In genomic region chr10:44857363-44858016, GRCh38 we compare ENCODE assay signal across 9 cellular contexts. TPM values are rescaled to one million over a fixed set of nuclear protein-coding genes. Genes with fewer than 3 reads are reported as not detected.
DNase-seq lines count a peak whose midpoint lies in the region; ATAC-seq and TF ChIP-seq lines count a peak whose summit lies in the region.
"Had no signal": no experiment of that assay in that cellular context is flagged by ENCODE, and none has a peak within 500 bp of the region (broad histone marks: within the 10 kb centered on the region; RNA-seq: fewer than 3 reads in every experiment).

No MANE protein-coding gene starts in this region.

- peak; percentile 54 for DNase-seq in AG04450 (ENCODE audit: low read depth, low spot score)
- DNase-seq in OCI-LY7 (ENCODE audit: low spot score) = peak; percentile 56
- DNase-seq in activated T-cell treated with anti-CD3 and anti-CD28 coated beads, Interleukin-2, amount 50 U/mL, for 48 hours = peak; percentile 77 to 78
- peak; percentile 92 for DNase-seq in fibroblast of the aortic adventitia (ENCODE audit: low read depth)
- peak; percentile 91 for DNase-seq in neural progenitor cell (ENCODE audit: low spot score)
- peak; percentile 55 to 59 for DNase-seq in tibial nerve (ENCODE audit: low spot score in 2 of 2)

- no peaks in the 10 kb centered on the region for H3K36me3 Mint-ChIP-seq in neural progenitor cell

- H2AFZ ChIP-seq in OCI-LY7 (ENCODE audit: low read length) = no peak overlapping the region
- no peak overlapping the region for H2AFZ ChIP-seq in neural progenitor cell (replicated peaks)

- no TSS peak for BruUV-seq in OCI-LY7 (replicated peaks; lab: Mats Ljungman, UMichigan)

- no peaks in the 10 kb centered on the region for H3K9me3 Mint-ChIP-seq in neural progenitor cell

- no peaks in the 10 kb centered on the region for H3K9me2 ChIP-seq in OCI-LY7 (ENCODE audit: insufficient read depth, low read length)

- H3K9me3 ChIP-seq in AG04450 (ENCODE audit: control insufficient read depth, insufficient read depth, low read length) (no peaks in the 10 kb centered on the region; the same call in 1 of the 2 replicates), OCI-LY7 (ENCODE audit: low read length) (no peaks in the 10 kb centered on the region), neural progenitor cell (ENCODE audit: low read depth) (no peaks in the 10 kb centered on the region), tibial nerve (no peaks in the 10 kb centered on the region)

- no peak overlapping the region for H3K9ac ChIP-seq in neural progenitor cell

- H3K36me3 ChIP-seq in OCI-LY7 (ENCODE audit: insufficient read depth, low read length) = no peaks in the 10 kb centered on the region
- H3K36me3 ChIP-seq in neural progenitor cell = no peaks in the 10 kb centered on the region
- no peaks in the 10 kb centered on the region for H3K36me3 ChIP-seq in tibial nerve

- H3K79me2 ChIP-seq in OCI-LY7 (ENCODE audit: insufficient read depth, low read depth, low read length) (no peaks in the 10 kb centered on the region), neural progenitor cell (ENCODE audit: low read depth) (no peaks in the 10 kb centered on the region)

- POLR2A ChIA-PET in AG04450 (lab: Yijun Ruan, JAX) = interaction anchor here (0.7 to 0.8 kb wide), 2 partner anchors 53 to 250 kb away, joined by 3 to 4 read pairs; no protein-coding TSS in a partner anchor
- POLR2A ChIA-PET in OCI-LY7 (lab: Charles Lee) = interaction anchor here (0.7 kb wide), 1 partner anchor 1379 kb away, joined by 3 read pairs; no protein-coding TSS in a partner anchor

- H3K27me3 ChIP-seq in AG04450 (ENCODE audit: control insufficient read depth, insufficient read depth, low read length) (no peaks in the 10 kb centered on the region), neural progenitor cell (peaks cover 18% of the 10 kb centered on the region), tibial nerve (no peaks in the 10 kb centered on the region)

- ATAC-seq in GM18498 (IDR thresholded peaks at IDR 0.05; ENCODE audit: unreplicated experiment) = peak; percentile 84
- peak; percentile 62 for ATAC-seq in HG03064 (IDR thresholded peaks at IDR 0.05; ENCODE audit: low read depth, unreplicated experiment)

- no peak for TF ChIP-seq POLR2A in tibial nerve (IDR thresholded peaks at IDR 0.05)

- intact Hi-C loops in OCI-LY7 (cut with micrococcal nuclease; ENCODE audit: unreplicated experiment) = no loop called here

- no peak overlapping the region for H3K4me2 ChIP-seq in OCI-LY7 (ENCODE audit: low read length)
- H3K4me2 ChIP-seq in neural progenitor cell = no peak overlapping the region

- TF ChIP-seq EP300 in tibial nerve (IDR thresholded peaks at IDR 0.05) = peak in 1 of 2 donors; percentile 49

- H3K4me3 ChIP-seq in AG04450 (ENCODE audit: low read depth, low read length) = no peak overlapping the region
- H3K4me3 ChIP-seq in OCI-LY7 (ENCODE audit: low read depth, low read length, poor library complexity, severe bottlenecking) = no peak overlapping the region
- no peak overlapping the region for H3K4me3 ChIP-seq in fibroblast of the aortic adventitia (ENCODE audit: low read depth, low read length)
- no peak overlapping the region for H3K4me3 ChIP-seq in neural progenitor cell
- H3K4me3 ChIP-seq in tibial nerve = no peak overlapping the region

- WGBS in tibial nerve, 2 donors = 27 to 32% methylated on average over 9 of the region's 9 CpGs

- peaks cover 8% of the 10 kb centered on the region for H3F3A ChIP-seq in neural progenitor cell (ENCODE audit: low read depth)

- H3K27ac Mint-ChIP-seq in neural progenitor cell = no peak overlapping the region

- TF ChIP-seq CTCF in AG04450 (IDR thresholded peaks at IDR 0.05; ENCODE audit: low read depth, low read length) = peak; percentile 100
- TF ChIP-seq CTCF in OCI-LY7 (conservative IDR thresholded peaks at IDR 0.05; ENCODE audit: low read length) = peak; percentile 95
- peak; percentile 100 for TF ChIP-seq CTCF in fibroblast of the aortic adventitia (IDR thresholded peaks at IDR 0.05; ENCODE audit: insufficient read depth, low read length)
- peak; percentile 100 for TF ChIP-seq CTCF in neural progenitor cell (IDR thresholded peaks at IDR 0.05)
- TF ChIP-seq CTCF in tibial nerve (IDR thresholded peaks at IDR 0.05) = peak; percentile 90 to 99 (median 98)

- no peaks in the 10 kb centered on the region for H4K20me1 ChIP-seq in OCI-LY7 (ENCODE audit: insufficient read depth, low read length)
- peaks cover 4% of the 10 kb centered on the region for H4K20me1 ChIP-seq in neural progenitor cell (ENCODE audit: low read depth)

- no peak overlapping the region for H3K27ac ChIP-seq in AG04450 (ENCODE audit: low read depth, low read length)
- H3K27ac ChIP-seq in OCI-LY7 (ENCODE audit: low read depth, low read length, poor library complexity, severe bottlenecking) = no peak overlapping the region
- H3K27ac ChIP-seq in neural progenitor cell = no peak overlapping the region
- H3K27ac ChIP-seq in tibial nerve = no peak overlapping the region

- no peak overlapping the region for H3K4me3 Mint-ChIP-seq in neural progenitor cell

- peaks cover 55% of the 10 kb centered on the region for H3K4me1 Mint-ChIP-seq in neural progenitor cell

- H3K27me3 Mint-ChIP-seq in neural progenitor cell (ENCODE audit: insufficient read depth, low read depth) = peaks cover 19% of the 10 kb centered on the region

- CTCF ChIA-PET in AG04450 (lab: Charles Lee) = interaction anchor here (0.6 to 3.1 kb wide), 29 partner anchors 10 to 1187 kb away, joined by 3 to 24 read pairs (median 4); no protein-coding TSS in a partner anchor
- CTCF ChIA-PET in OCI-LY7 (lab: Charles Lee; ENCODE audit: unreplicated experiment) = no interaction called here

- H3K4me1 ChIP-seq in OCI-LY7 (ENCODE audit: insufficient read depth, low read length, poor library complexity, severe bottlenecking) = no peaks in the 10 kb centered on the region
- peaks cover 25% of the 10 kb centered on the region for H3K4me1 ChIP-seq in neural progenitor cell
- H3K4me1 ChIP-seq in tibial nerve = peaks cover 0 to 29% (median 2%) of the 10 kb centered on the region in 4 donors

RNA-seq across cellular contexts. Expression of gene TMEM72, which starts 53.6 kb away (rescaled TPM):
- not detected in 2 replicates for polyA plus RNA-seq in AG04450 (2011; rRNA removed)
- polyA minus RNA-seq in AG04450 (2011; rRNA and poly(A)+ RNA removed) = not detected in 2 replicates
- not detected in 2 replicates for total RNA-seq in OCI-LY7 (2014; rRNA removed; shearing (Covaris generic))
- not detected in 2 replicates for total RNA-seq in OCI-LY7 (2022)
- total RNA-seq in fibroblast of the aortic adventitia (ENCODE audit: low replicate concordance) = not detected in 2 replicates
- total RNA-seq in neural progenitor cell (ENCODE audit: low replicate concordance) = not detected in 2 replicates
- total RNA-seq in tibial nerve = under 1 TPM in 2 of 4 donors, not detected in 2; 0.20 to 0.21 TPM
- total RNA-seq: temporal lobe had no signal
